Comparison of ENCODE assay signal across 11 cellular contexts in genomic region chr11:117076941-117077659, GRCh38. TPM values are rescaled to one million over a fixed set of nuclear protein-coding genes. Genes with fewer than 3 reads are reported as not detected.
A peak's percentile ranks its signal among the peaks of the same experiment; 100 is the strongest.
DNase-seq lines count a peak whose midpoint lies in the region; ATAC-seq and TF ChIP-seq lines count a peak whose summit lies in the region.
"Had no signal": no experiment of that assay in that cellular context is flagged by ENCODE, and none has a peak within 500 bp of the region (broad histone marks: within the 10 kb centered on the region; RNA-seq: fewer than 3 reads in every experiment).

No MANE protein-coding gene starts in this region.

- H3K9me3 Mint-ChIP-seq in activated naive CD4-positive, alpha-beta T cell treated with anti-CD3 and anti-CD28 coated beads, Interleukin-2, amount 50 U/mL, for 24 hours = no peaks in the 10 kb centered on the region

- peaks cover 4% of the 10 kb centered on the region for H3K36me3 Mint-ChIP-seq in activated naive CD4-positive, alpha-beta T cell treated with anti-CD3 and anti-CD28 coated beads, Interleukin-2, amount 50 U/mL, for 24 hours

- H3K27ac Mint-ChIP-seq in activated naive CD4-positive, alpha-beta T cell treated with anti-CD3 and anti-CD28 coated beads, Interleukin-2, amount 50 U/mL, for 24 hours = peak overlapping the region; percentile 4

- H3K4me3 Mint-ChIP-seq in activated naive CD4-positive, alpha-beta T cell treated with anti-CD3 and anti-CD28 coated beads, Interleukin-2, amount 50 U/mL, for 24 hours = no peak overlapping the region

- peaks cover 43% of the 10 kb centered on the region for H3K4me1 ChIP-seq in upper lobe of right lung

- intact Hi-C loops in upper lobe of right lung (cut with DNase I) = no loop called here

- no peak for DNase-seq in activated naive CD4-positive, alpha-beta T cell treated with anti-CD3 and anti-CD28 coated beads, Interleukin-2, amount 50 U/mL, for 16 hours
- peak; percentile 69 for DNase-seq in NCI-H2227 treated with DMSO at 0.1 percent for 48 hours (lab: John Stamatoyannopoulos, UW)
- peak; percentile 76 for DNase-seq in fibroblast of villous mesenchyme (ENCODE audit: low read depth)
- DNase-seq in upper lobe of right lung = no peak
- DNase-seq in HUDEP-2 (lab: John Stamatoyannopoulos, UW; ENCODE audit: unreplicated experiment in 76 of 76) = no peak
- no peak for DNase-seq in RKO (ENCODE audit: low spot score)
- DNase-seq: uterus had no signal

- H3K36me3 ChIP-seq in upper lobe of right lung = no peaks in the 10 kb centered on the region
- H3K36me3 ChIP-seq: ascending aorta, uterus had no signal

- H3K9me3 ChIP-seq in upper lobe of right lung = no peaks in the 10 kb centered on the region
- H3K9me3 ChIP-seq: ascending aorta, uterus had no signal

- TF ChIP-seq CTCF in fibroblast of villous mesenchyme (IDR thresholded peaks at IDR 0.05; ENCODE audit: insufficient read depth, low read depth, low read length) (no peak), upper lobe of right lung (IDR thresholded peaks at IDR 0.05) (no peak)

- no peak for ATAC-seq in upper lobe of right lung
- ATAC-seq: Panc1 had no signal

- no peaks in the 10 kb centered on the region for H3K27me3 Mint-ChIP-seq in activated naive CD4-positive, alpha-beta T cell treated with anti-CD3 and anti-CD28 coated beads, Interleukin-2, amount 50 U/mL, for 24 hours

- H3K27ac ChIP-seq in temporal lobe (ENCODE audit: low read depth, low read length) (peak overlapping the region; percentile 96), upper lobe of right lung (no peak overlapping the region)
- H3K27ac ChIP-seq: ascending aorta, uterus had no signal

- peaks cover 68% of the 10 kb centered on the region for H3K4me1 Mint-ChIP-seq in activated naive CD4-positive, alpha-beta T cell treated with anti-CD3 and anti-CD28 coated beads, Interleukin-2, amount 50 U/mL, for 24 hours

- no peaks in the 10 kb centered on the region for H3K27me3 ChIP-seq in upper lobe of right lung
- H3K27me3 ChIP-seq: ascending aorta, uterus had no signal

- H3K4me3 ChIP-seq in fibroblast of villous mesenchyme (ENCODE audit: low read depth, low read length) (no peak overlapping the region), upper lobe of right lung (no peak overlapping the region)
- H3K4me3 ChIP-seq: ascending aorta, uterus had no signal

RNA-seq across cellular contexts. Expression of gene SIK3, which starts 21.1 kb away (rescaled TPM):
- total RNA-seq in fibroblast of villous mesenchyme (14.2 TPM in 2 replicates), temporal lobe (21.6 TPM), upper lobe of right lung (37.1 TPM)

Comparison
In these comparisons a context has a peak if more than half of its experiments do, and no peak if none do; other contexts are left out.
1. DNase-seq: peak in NCI-H2227 treated with DMSO at 0.1 percent for 48 hours (single experiment) and fibroblast of villous mesenchyme (single experiment); none in activated naive CD4-positive, alpha-beta T cell treated with anti-CD3 and anti-CD28 coated beads, Interleukin-2, amount 50 U/mL, for 16 hours (single experiment), upper lobe of right lung (single experiment), HUDEP-2 (0 of 76) and RKO (single experiment).